In the genomic region with DNA sequence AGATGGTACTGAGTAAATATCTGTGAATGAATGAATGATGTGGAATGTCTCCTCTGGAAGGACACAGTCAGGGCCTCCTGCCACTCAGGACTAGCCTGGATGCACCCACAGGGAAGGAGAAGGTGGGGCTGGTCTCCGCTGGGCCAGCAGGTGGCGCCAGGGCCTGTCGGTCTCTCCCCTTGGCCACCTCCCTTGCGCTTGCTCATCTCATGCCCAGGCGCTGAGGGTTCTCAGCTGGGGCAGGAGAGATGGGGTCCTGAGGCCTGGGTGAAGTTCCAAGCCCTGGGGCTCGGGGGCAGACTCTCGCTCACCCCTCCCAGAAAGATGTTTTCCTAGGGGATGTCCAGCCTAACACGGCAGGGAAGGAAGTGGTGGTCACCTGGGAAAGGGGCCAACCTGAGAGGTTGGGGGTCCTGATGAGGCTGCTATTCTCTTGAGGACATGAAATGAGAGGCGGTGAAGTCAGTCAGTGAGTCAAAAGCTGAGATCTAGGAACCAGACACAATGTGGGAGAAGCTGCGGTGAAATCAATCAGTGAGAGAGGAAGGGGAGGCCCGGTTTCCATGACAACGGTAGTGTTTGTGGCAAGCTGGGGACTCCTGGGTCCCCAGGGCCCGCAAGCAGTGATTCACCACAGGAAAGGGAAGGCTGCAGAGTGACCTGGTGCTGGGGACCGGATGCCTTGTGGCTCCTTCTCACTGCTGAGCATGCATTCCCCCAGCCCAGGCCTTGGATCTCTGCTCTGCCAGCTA, we compare ENCODE assay signal across 8 cellular contexts. TPM values are rescaled to one million over a fixed set of nuclear protein-coding genes. Genes with fewer than 3 reads are reported as not detected.
DNase-seq lines count a peak whose midpoint lies in the region; ATAC-seq, FAIRE-seq and TF ChIP-seq lines count a peak whose summit lies in the region.

No MANE protein-coding gene starts in this region.

- H3K9me3 Mint-ChIP-seq in activated B cell treated with CpG ODN at 0.5 μM for 24 hours, result no peaks in the 10 kb centered on the region

- H3K9me3 ChIP-seq in mammary epithelial cell (replicated peaks; ENCODE audit: insufficient read depth, low read length) (no peaks in the 10 kb centered on the region), kidney (ENCODE audit: control insufficient read depth in 1 of 2, low read length in 2 of 2) (no peaks in the 10 kb centered on the region)

- in situ Hi-C loops in mammary epithelial cell (cut with MboI; ENCODE audit: low sequenced_read_pairs in 2 of 2), result loop anchor here in 1 of 2 donors (5.0 to 10.0 kb wide), 2 partner anchors 35 to 238 kb away; partner anchors contain the start of genes CCT3 and TSACC

- CTCF ChIA-PET in activated B cell treated with CpG ODN at 0.5 μM for 24 hours (lab: Charles Lee), result interaction anchor here (0.9 to 13.7 kb wide), 12 partner anchors 9 to 129 kb away, joined by 3 to 422 read pairs (median 12); partner anchors contain the start of genes LMNA and SEMA4A
- CTCF ChIA-PET in mammary epithelial cell (lab: Charles Lee; ENCODE audit: low non-redundant PET), result interaction anchor here (1.1 to 1.5 kb wide), 3 partner anchors 27 to 33 kb away, joined by 3 to 8 read pairs (median 7); no protein-coding TSS in a partner anchor

- H3K4me2 ChIP-seq in mammary epithelial cell (ENCODE audit: insufficient read depth, low read depth, low read length), result no peak overlapping the region

- H3K4me3 Mint-ChIP-seq in activated B cell treated with CpG ODN at 0.5 μM for 24 hours, result peak overlapping the region; percentile 75

- peak; percentile 92 for DNase-seq in A172 (ENCODE audit: low spot score)
- DNase-seq in NCI-H2171 (lab: John Stamatoyannopoulos, UW), result peak; percentile 34
- peak; percentile 85 for DNase-seq in activated B cell treated with CpG ODN at 0.5 μM for 24 hours
- DNase-seq in mammary epithelial cell, result peak; percentile 77
- peak; percentile 95 for DNase-seq in kidney
- peak; percentile 90 to 93 for DNase-seq in stimulated activated CD4-positive, alpha-beta T cell treated with anti-CD3 and anti-CD28 coated beads, Interleukin-15, amount 100 ng/mL, for 48 hours (ENCODE audit: low read depth in 2 of 2)

- H3K4me1 ChIP-seq in mammary epithelial cell (ENCODE audit: insufficient read depth, low read length) (peaks cover 33% of the 10 kb centered on the region), kidney (ENCODE audit: control insufficient read depth in 1 of 2, insufficient read depth in 1 of 2, low read depth in 1 of 2, low read length in 2 of 2) (peaks cover 10 to 13% of the 10 kb centered on the region in 2 donors)

- dilution Hi-C loops in mammary epithelial cell (cut with HindIII; ENCODE audit: low sequenced_read_pairs), result no loop called here

- no TSS peak for BruUV-seq in mammary epithelial cell (replicated peaks; lab: Mats Ljungman, UMichigan)

- H3K27ac ChIP-seq in mammary epithelial cell (ENCODE audit: insufficient read depth, low read depth, low read length) (peak overlapping the region; percentile 49), kidney (ENCODE audit: low read depth in 2 of 2, low read length in 2 of 2) (peak overlapping the region; percentile 18 to 77)

- peak overlapping the region; percentile 72 for H2AFZ ChIP-seq in mammary epithelial cell (ENCODE audit: low read depth, low read length)

- H3K27me3 Mint-ChIP-seq in activated B cell treated with CpG ODN at 0.5 μM for 24 hours, result no peaks in the 10 kb centered on the region

- ATAC-seq in GM18508 (IDR thresholded peaks at IDR 0.05; ENCODE audit: insufficient read depth, unreplicated experiment) (peak; percentile 38), HG03060 (IDR thresholded peaks at IDR 0.05; ENCODE audit: low read depth, unreplicated experiment) (peak; percentile 51), activated B cell treated with CpG ODN at 0.5 μM for 24 hours (ENCODE audit: low read depth) (peak; percentile 86)

- TF ChIP-seq CTCF in activated B cell treated with CpG ODN at 0.5 μM for 24 hours (IDR thresholded peaks at IDR 0.05), result no peak
- TF ChIP-seq CTCF in mammary epithelial cell (conservative IDR thresholded peaks at IDR 0.05 in 1 of 2, IDR thresholded peaks at IDR 0.05 in 1 of 2; ENCODE audit: extremely low read depth in 1 of 2, insufficient read depth in 1 of 2, low read depth in 1 of 2, low read length in 2 of 2), result peak; percentile 96 to 100
- TF ChIP-seq CTCF in kidney (IDR thresholded peaks at IDR 0.05; ENCODE audit: borderline replicate concordance, extremely low read depth, insufficient read depth), result peak; percentile 97

- intact Hi-C loops in activated B cell treated with CpG ODN at 0.5 μM for 24 hours (cut with micrococcal nuclease) (loop anchor here (1.0 to 5.0 kb wide), 5 partner anchors 9 to 115 kb away; partner anchors contain the start of genes LMNA and PMF1), mammary epithelial cell (cut with micrococcal nuclease) (loop anchor here (1.0 kb wide), 3 partner anchors 17 to 128 kb away; partner anchors contain the start of gene LMNA), kidney (cut with DNase I) (no loop called here)

- H3K36me3 ChIP-seq in mammary epithelial cell (ENCODE audit: insufficient read depth, low read length), result no peaks in the 10 kb centered on the region
- H3K36me3 ChIP-seq in kidney (ENCODE audit: control insufficient read depth in 1 of 2, insufficient read depth in 2 of 2, low read length in 2 of 2), result no peaks in the 10 kb centered on the region

- WGBS in mammary epithelial cell (ENCODE audit: low coverage, missing lambda C conversion rate), result 6% methylated on average over 10 of the region's 14 CpGs

- H3K9ac ChIP-seq in mammary epithelial cell (ENCODE audit: insufficient read depth, low read length) (peak overlapping the region; percentile 22), kidney (ENCODE audit: low read length in 2 of 2) (peak overlapping the region in 1 of 2 donors; percentile 60)

- peak overlapping the region; percentile 99 for H3K27ac Mint-ChIP-seq in activated B cell treated with CpG ODN at 0.5 μM for 24 hours

- no peak for FAIRE-seq in kidney (lab: Jason Lieb, UNC)

- H3K4me1 Mint-ChIP-seq in activated B cell treated with CpG ODN at 0.5 μM for 24 hours, result peaks cover 36% of the 10 kb centered on the region

- no peaks in the 10 kb centered on the region for H3K36me3 Mint-ChIP-seq in activated B cell treated with CpG ODN at 0.5 μM for 24 hours (ENCODE audit: low read depth)

- no peaks in the 10 kb centered on the region for H4K20me1 ChIP-seq in mammary epithelial cell (ENCODE audit: insufficient read depth, low read length)

- POLR2A ChIA-PET in activated B cell treated with CpG ODN at 0.5 μM for 24 hours (lab: Charles Lee), result interaction anchor here (0.8 to 7.8 kb wide), 10 partner anchors 11 to 186 kb away, joined by 3 to 154 read pairs (median 5); partner anchors contain the start of genes LMNA, PMF1 and SMG5

- H3K27me3 ChIP-seq in mammary epithelial cell (ENCODE audit: insufficient read depth, low read length), result no peaks in the 10 kb centered on the region

- H3K79me2 ChIP-seq in mammary epithelial cell (ENCODE audit: insufficient read depth, low read length), result no peaks in the 10 kb centered on the region

- H3K4me3 ChIP-seq in mammary epithelial cell (replicated peaks in 1 of 3; ENCODE audit: insufficient read depth in 1 of 3, low read depth in 2 of 3, low read length in 3 of 3), result no peak overlapping the region
- no peak overlapping the region for H3K4me3 ChIP-seq in kidney (ENCODE audit: low read length in 2 of 2)

RNA-seq across cellular contexts. Expression of gene MEX3A, which starts 14.6 kb away (rescaled TPM):
- 11.2 and 12.5 TPM in 2 replicates for total RNA-seq in A172 (2014; rRNA removed; shearing (Covaris generic))
- 0.39 and 0.47 TPM in 2 replicates for total RNA-seq in activated B cell treated with CpG ODN at 0.5 μM for 24 hours
- 1 to 10 TPM; 1.9 to 2.5 TPM for total RNA-seq in mammary epithelial cell
- polyA plus RNA-seq in mammary epithelial cell, result 1.3 TPM
- polyA minus RNA-seq in mammary epithelial cell, result 1.2 TPM
- 1.7 TPM for total RNA-seq in kidney
- polyA plus RNA-seq in kidney (ENCODE audit: insufficient read depth, low read depth, low replicate concordance), result 1.0 TPM

RNA-seq across cellular contexts. Expression of gene LMNA, which starts 17.7 kb away (rescaled TPM):
- 1,695 and 2,065 TPM in 2 replicates for total RNA-seq in A172 (2014; rRNA removed; shearing (Covaris generic))
- total RNA-seq in activated B cell treated with CpG ODN at 0.5 μM for 24 hours, result 40.4 and 47.5 TPM in 2 replicates
- 100 to 1,000 TPM; 389 to 797 TPM for total RNA-seq in mammary epithelial cell
- 759 TPM for polyA plus RNA-seq in mammary epithelial cell
- 852 TPM for polyA minus RNA-seq in mammary epithelial cell
- 384 TPM for total RNA-seq in kidney
- 145 TPM for polyA plus RNA-seq in kidney (ENCODE audit: insufficient read depth, low read depth, low replicate concordance)

RNA-seq across cellular contexts. Expression of gene RAB25, which starts 35.9 kb away (rescaled TPM):
- total RNA-seq in A172 (2014; rRNA removed; shearing (Covaris generic)), result 0.12 TPM in 1 of 2 replicates, not detected in the other
- total RNA-seq in activated B cell treated with CpG ODN at 0.5 μM for 24 hours (0.32 and 0.38 TPM in 2 replicates), mammary epithelial cell (10 to 100 TPM; 24.0 to 44.4 TPM), kidney (51.4 TPM)
- polyA plus RNA-seq in mammary epithelial cell (131 TPM), kidney (ENCODE audit: insufficient read depth, low read depth, low replicate concordance) (73.0 TPM)
- 110 TPM for polyA minus RNA-seq in mammary epithelial cell

RNA-seq across cellular contexts. Expression of gene LAMTOR2, which starts 42.2 kb away (rescaled TPM):
- total RNA-seq in A172 (2014; rRNA removed; shearing (Covaris generic)), result 179 TPM in 2 replicates
- 45.9 and 48.0 TPM in 2 replicates for total RNA-seq in activated B cell treated with CpG ODN at 0.5 μM for 24 hours
- total RNA-seq in mammary epithelial cell, result 10 to 100 TPM; 43.7 to 71.3 TPM
- 128 TPM for polyA plus RNA-seq in mammary epithelial cell
- polyA minus RNA-seq in mammary epithelial cell, result 82.3 TPM
- 50.8 TPM for total RNA-seq in kidney
- 200 TPM for polyA plus RNA-seq in kidney (ENCODE audit: insufficient read depth, low read depth, low replicate concordance)

RNA-seq across cellular contexts. Expression of gene UBQLN4, which starts 43.2 kb away (rescaled TPM):
- total RNA-seq in A172 (2014; rRNA removed; shearing (Covaris generic)), result 35.9 and 37.1 TPM in 2 replicates
- total RNA-seq in activated B cell treated with CpG ODN at 0.5 μM for 24 hours, result 28.1 and 32.5 TPM in 2 replicates
- 10 to 100 TPM; 20.3 to 39.9 TPM for total RNA-seq in mammary epithelial cell
- polyA plus RNA-seq in mammary epithelial cell, result 34.3 TPM
- 57.3 TPM for polyA minus RNA-seq in mammary epithelial cell
- 24.5 TPM for total RNA-seq in kidney
- 24.6 TPM for polyA plus RNA-seq in kidney (ENCODE audit: insufficient read depth, low read depth, low replicate concordance)

Comparison
In these comparisons a context has a peak if more than half of its experiments do, and no peak if none do; other contexts are left out.
1. DNase-seq: peak in every context shown above with its lines; median percentile 95 in kidney; 92 in A172; 92 in stimulated activated CD4-positive, alpha-beta T cell treated with anti-CD3 and anti-CD28 coated beads, Interleukin-15, amount 100 ng/mL, for 48 hours; 85 in activated B cell treated with CpG ODN at 0.5 μM for 24 hours; 77 in mammary epithelial cell; 34 in NCI-H2171.
2. RNA of gene RAB25, which starts 35.9 kb away (total RNA-seq): 51.4 TPM in kidney (single experiment) and 24.0 to 44.4 TPM in mammary epithelial cell; 0.32 to 0.38 TPM in activated B cell treated with CpG ODN at 0.5 μM for 24 hours and 0.12 TPM in A172; every median in the first group is over 10 times any median in the second.
3. Peak in every context shown above with its lines, with median percentiles within 50 percentile points of each other: ATAC-seq.